In the genomic region with DNA sequence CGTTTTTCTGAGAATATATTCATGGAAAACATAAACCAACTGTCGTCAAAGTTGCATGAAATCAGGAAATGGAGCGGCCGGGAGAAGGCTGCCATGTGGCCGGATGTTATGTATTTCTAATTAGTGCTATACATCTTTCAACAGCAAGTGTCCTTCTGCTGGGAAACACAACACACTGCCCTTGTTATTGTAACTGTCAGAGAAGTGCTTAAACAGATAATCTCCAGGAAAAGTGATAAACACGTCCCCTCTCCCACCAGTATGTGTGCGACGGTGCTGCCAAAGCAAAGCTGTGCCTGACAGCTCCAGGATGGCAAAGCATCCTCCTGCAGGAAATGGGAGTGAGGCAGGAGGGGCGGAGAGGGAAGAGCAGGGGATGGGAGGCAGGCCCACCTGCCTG, we compare ENCODE assay signal across 12 cellular contexts.
DNase-seq lines count a peak whose midpoint lies in the region; ATAC-seq and TF ChIP-seq lines count a peak whose summit lies in the region.
"Had no signal": no experiment of that assay in that cellular context is flagged by ENCODE, and none has a peak within 500 bp of the region (broad histone marks: within the 10 kb centered on the region; RNA-seq: fewer than 3 reads in every experiment).

No MANE protein-coding gene starts in this region.

- intact Hi-C loops in Right ventricle myocardium inferior (cut with DNase I): no loop called here
- intact Hi-C loops in breast epithelium (cut with DNase I; ENCODE audit: low total_unique reads): no loop called here
- intact Hi-C loops in body of pancreas (cut with DNase I): no loop called here

- no peak for DNase-seq in right atrium auricular region (ENCODE audit: low spot score)
- DNase-seq in Right ventricle myocardium inferior (ENCODE audit: missing footprints): no peak
- no peak for DNase-seq in breast epithelium (ENCODE audit: low spot score in 2 of 2)
- no peak for DNase-seq in upper lobe of left lung
- no peak for DNase-seq in body of pancreas
- DNase-seq in stimulated activated CD8-positive, alpha-beta memory T cell treated with anti-CD3 and anti-CD28 coated beads, Interleukin-4, amount 100 ng/mL, for 48 hours: no peak
- DNase-seq: caudate nucleus, hippocampal formation, NCI-H524 had no signal

- H3K4me3 ChIP-seq in right atrium auricular region (no peak overlapping the region), breast epithelium (no peak overlapping the region), muscle layer of duodenum (ENCODE audit: low read depth in 1 of 2, low read length in 2 of 2) (no peak overlapping the region), upper lobe of left lung (no peak overlapping the region), body of pancreas (no peak overlapping the region)

- TF ChIP-seq EP300 in upper lobe of left lung (IDR thresholded peaks at IDR 0.05): no peak

- H3K27ac ChIP-seq in right atrium auricular region (peak overlapping the region; percentile 17 to 49), breast epithelium (peak overlapping the region; percentile 43 to 80), muscle layer of duodenum (ENCODE audit: low read length) (peak overlapping the region; percentile 34), upper lobe of left lung (peak overlapping the region in 3 of 4 donors; percentile 4 to 54 (median 17)), body of pancreas (peak overlapping the region in 1 of 4 donors; percentile 21)

- H3K36me3 ChIP-seq in right atrium auricular region (peaks cover 2% of the 10 kb centered on the region), breast epithelium (no peaks in the 10 kb centered on the region), muscle layer of duodenum (ENCODE audit: control insufficient read depth in 1 of 2, insufficient read depth in 2 of 2, low read length in 2 of 2) (peaks cover 12 to 14% of the 10 kb centered on the region in 2 donors), upper lobe of left lung (peaks cover 0 to 11% (median 5%) of the 10 kb centered on the region in 4 donors), body of pancreas (replicated peaks in 1 of 2; ENCODE audit: insufficient read depth in 1 of 2, low read depth in 2 of 2) (no peaks in the 10 kb centered on the region)
- H3K36me3 ChIP-seq: BE2C had no signal

- no peak for TF ChIP-seq POLR2A in breast epithelium (IDR thresholded peaks at IDR 0.05)
- TF ChIP-seq POLR2A in upper lobe of left lung (IDR thresholded peaks at IDR 0.05): no peak
- no peak for TF ChIP-seq POLR2A in body of pancreas (IDR thresholded peaks at IDR 0.05)

- H3K9me3 ChIP-seq in right atrium auricular region (no peaks in the 10 kb centered on the region), breast epithelium (no peaks in the 10 kb centered on the region), muscle layer of duodenum (ENCODE audit: control insufficient read depth in 1 of 2, low read length in 2 of 2) (no peaks in the 10 kb centered on the region), upper lobe of left lung (no peaks in the 10 kb centered on the region), body of pancreas (no peaks in the 10 kb centered on the region)
- H3K9me3 ChIP-seq: BE2C had no signal

- 55 to 61% methylated on average over 9 of the region's 9 CpGs for WGBS in upper lobe of left lung, 2 donors
- 78 to 89% methylated on average over 9 of the region's 9 CpGs for WGBS in body of pancreas, 2 donors

- TF ChIP-seq CTCF in right atrium auricular region (IDR thresholded peaks at IDR 0.05) (no peak), breast epithelium (IDR thresholded peaks at IDR 0.05) (no peak), upper lobe of left lung (IDR thresholded peaks at IDR 0.05) (no peak), body of pancreas (IDR thresholded peaks at IDR 0.05) (no peak)

- ATAC-seq in Right ventricle myocardium inferior (no peak), upper lobe of left lung (ENCODE audit: low FRiP score in 2 of 2) (peak in 1 of 2 donors; percentile 41), body of pancreas (no peak), GM19328 (IDR thresholded peaks at IDR 0.05; ENCODE audit: unreplicated experiment) (no peak)

- H3K27me3 ChIP-seq in right atrium auricular region (no peaks in the 10 kb centered on the region), breast epithelium (no peaks in the 10 kb centered on the region), muscle layer of duodenum (ENCODE audit: low read depth, low read length) (no peaks in the 10 kb centered on the region), upper lobe of left lung (no peaks in the 10 kb centered on the region), body of pancreas (no peaks in the 10 kb centered on the region)
- H3K27me3 ChIP-seq: BE2C had no signal

- H3K4me1 ChIP-seq in right atrium auricular region (peaks cover 0 to 57% of the 10 kb centered on the region in 2 donors), breast epithelium (peaks cover 0 to 7% of the 10 kb centered on the region in 2 donors), muscle layer of duodenum (ENCODE audit: control insufficient read depth in 1 of 2, insufficient read depth in 2 of 2, low read length in 2 of 2) (peaks cover 0 to 9% of the 10 kb centered on the region in 2 donors), upper lobe of left lung (peaks cover 28 to 55% (median 44%) of the 10 kb centered on the region in 4 donors), body of pancreas (no peaks in the 10 kb centered on the region)
